In the genomic region with DNA sequence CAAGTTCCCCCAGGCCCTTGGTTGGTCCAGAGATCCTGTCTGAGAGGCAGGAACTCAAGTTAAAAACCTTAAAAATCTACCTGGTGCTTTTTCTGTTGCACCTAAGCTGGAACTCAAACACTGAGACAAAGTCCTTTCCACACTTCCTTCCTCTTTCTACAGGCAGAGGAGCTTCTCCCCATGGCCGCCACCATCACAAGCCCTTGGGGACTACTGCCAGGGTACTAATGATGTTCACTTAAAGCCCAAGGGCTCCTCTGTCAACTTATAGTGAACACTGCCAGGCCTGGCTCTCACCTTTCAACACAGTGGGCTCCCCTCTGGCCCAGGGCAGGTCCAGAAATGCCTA, we compare ENCODE assay signal across 17 cellular contexts. TPM values are rescaled to one million over a fixed set of nuclear protein-coding genes. Genes with fewer than 3 reads are reported as not detected.
"Had no signal": no experiment of that assay in that cellular context is flagged by ENCODE, and none has a peak within 500 bp of the region (broad histone marks: within the 10 kb centered on the region; RNA-seq: fewer than 3 reads in every experiment).

No MANE protein-coding gene starts in this region.

- H2AFZ ChIP-seq: hepatocyte had no signal

- H3K4me1 ChIP-seq: right lobe of liver had no signal

- H3K36me3 ChIP-seq: cardiac muscle cell, pancreas, right lobe of liver, stomach, upper lobe of left lung had no signal

- H3K4me3 ChIP-seq: cardiac muscle cell, hepatocyte, pancreas, right lobe of liver, stomach, upper lobe of left lung had no signal

- H3K79me2 ChIP-seq: hepatocyte had no signal

- ATAC-seq: activated CD4-positive, alpha-beta T cell treated with anti-CD3 and anti-CD28 coated beads for 36 hours; activated naive CD4-positive, alpha-beta T cell treated with anti-CD3 and anti-CD28 coated beads, Interleukin-2, amount 50 U/mL, for 72 hours; effector memory CD8-positive, alpha-beta T cell; naive thymus-derived CD8-positive, alpha-beta T cell; pancreas; right lobe of liver had no signal

- H3K27me3 ChIP-seq: cardiac muscle cell, hepatocyte, pancreas, right lobe of liver, stomach, upper lobe of left lung had no signal

- H3K9me3 ChIP-seq: pancreas, right lobe of liver, stomach, upper lobe of left lung had no signal

- DNase-seq: activated CD4-positive, alpha-beta T cell treated with anti-CD3 and anti-CD28 coated beads for 36 hours; activated CD4-positive, alpha-beta T cell treated with anti-CD3 and anti-CD28 coated beads, Interleukin-2, amount 50 U/mL, for 48 hours; activated gamma-delta T cell treated with Interleukin-2 at 50 U/mL for 16 hours; activated T-cell treated with anti-CD3 and anti-CD28 coated beads for 4 hours; effector memory CD8-positive, alpha-beta T cell; naive thymus-derived CD8-positive, alpha-beta T cell; pancreas; right lobe of liver; small intestine; stimulated activated CD4-positive, alpha-beta T cell treated with anti-CD3 and anti-CD28 coated beads, Interleukin-15, amount 100 ng/mL, for 24 hours; stimulated activated CD4-positive, alpha-beta T cell treated with anti-CD3 and anti-CD28 coated beads, Interleukin-2, amount 100 ng/mL, for 48 hours; stomach; T-helper 2 cell; upper lobe of left lung had no signal

- H3K4me2 ChIP-seq: hepatocyte had no signal

- H3K27ac ChIP-seq: cardiac muscle cell, hepatocyte, pancreas, right lobe of liver, stomach, upper lobe of left lung had no signal

RNA-seq across cellular contexts. Expression of gene TM4SF18, which starts 26.0 kb away (rescaled TPM):
- polyA plus RNA-seq: cardiac muscle cell; naive thymus-derived CD8-positive, alpha-beta T cell had no signal
